Comparison of ENCODE assay signal across 16 cellular contexts in the genomic region with DNA sequence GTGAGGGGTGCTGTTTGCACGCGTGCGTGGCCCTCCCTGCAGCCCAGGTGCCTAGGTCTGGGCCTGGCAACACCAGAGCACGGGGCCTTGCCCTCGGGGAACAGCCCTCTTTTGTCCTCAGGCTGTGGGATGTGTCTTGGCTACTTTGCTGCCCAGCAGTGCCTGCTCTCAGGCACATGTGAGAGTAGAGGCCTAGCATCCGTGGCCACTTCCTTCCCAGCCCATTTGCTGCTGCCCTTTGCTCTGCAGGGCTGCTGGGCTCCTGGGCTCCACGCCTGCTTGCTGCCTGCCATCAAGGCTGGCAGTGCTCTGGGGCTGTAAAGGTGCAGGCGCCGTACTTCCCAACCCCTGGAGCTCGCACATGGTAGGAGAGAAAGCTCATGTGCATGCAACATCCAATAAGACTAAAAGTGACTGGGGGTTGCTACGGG. TPM values are rescaled to one million over a fixed set of nuclear protein-coding genes. Genes with fewer than 3 reads are reported as not detected.
DNase-seq lines count a peak whose midpoint lies in the region; ATAC-seq, FAIRE-seq and TF ChIP-seq lines count a peak whose summit lies in the region.
"Had no signal": no experiment of that assay in that cellular context is flagged by ENCODE, and none has a peak within 500 bp of the region (broad histone marks: within the 10 kb centered on the region; RNA-seq: fewer than 3 reads in every experiment).

No MANE protein-coding gene starts in this region.

- ATAC-seq in A549 (0 out of 6 replicates have a peak, but pooled peaks of 1 of the 2 experiments have one; percentile 1), foreskin keratinocyte (no peak)
- ATAC-seq: stimulated activated naive CD8-positive, alpha-beta T cell treated with anti-CD3 and anti-CD28 coated beads, Interleukin-15, amount 100 ng/mL, for 72 hours had no signal

- peaks cover 98% of the 10 kb centered on the region for H3K4me1 ChIP-seq in A549
- H3K4me1 ChIP-seq in foreskin keratinocyte: peaks cover 42% of the 10 kb centered on the region

- CTCF ChIA-PET in A549 (lab: Yijun Ruan, JAX): interaction anchor here (1.2 to 38.0 kb wide), 3 partner anchors 3 to 26 kb away, joined by 3 to 764 read pairs (median 764); no protein-coding TSS in a partner anchor
- CTCF ChIA-PET in RWPE1 (lab: Yijun Ruan, JAX): no interaction called here

- no peak for TF ChIP-seq CTCF in A549 (IDR thresholded peaks at IDR 0.05)
- no peak for TF ChIP-seq CTCF in RWPE1 (conservative IDR thresholded peaks at IDR 0.05; ENCODE audit: low read depth)
- no peak for TF ChIP-seq CTCF in foreskin keratinocyte (conservative IDR thresholded peaks at IDR 0.05)
- no peak for TF ChIP-seq CTCF in brain microvascular endothelial cell (IDR thresholded peaks at IDR 0.05; ENCODE audit: low read depth, low read length, missing control alignments)

- peak overlapping the region; percentile 3; the same call in 1 of the 3 replicates for H3K4me2 ChIP-seq in A549
- H3K4me2 ChIP-seq: SK-N-SH had no signal

- peaks cover 46% of the 10 kb centered on the region for H3K36me3 ChIP-seq in brain microvascular endothelial cell (replicated peaks)

- H3K27me3 ChIP-seq in foreskin keratinocyte (no peaks in the 10 kb centered on the region), brain microvascular endothelial cell (replicated peaks) (no peaks in the 10 kb centered on the region)

- peak; percentile 7 for FAIRE-seq in A549 (lab: Jason Lieb, UNC)
- no peak for FAIRE-seq in H54 (lab: Jason Lieb, UNC)

- no peak overlapping the region for H3K4me3 ChIP-seq in A549
- no peak overlapping the region for H3K4me3 ChIP-seq in brain microvascular endothelial cell (ENCODE audit: low read depth, low read length)

- TF ChIP-seq EP300 in A549 (IDR thresholded peaks at IDR 0.05): no peak

- no peak for TF ChIP-seq POLR2A in A549 (IDR thresholded peaks at IDR 0.05; ENCODE audit: low read length)
- TF ChIP-seq POLR2A in H54 (IDR thresholded peaks at IDR 0.05; ENCODE audit: low read depth, low read length): no peak

- no peak for TF ChIP-seq RAD21 in A549 (conservative IDR thresholded peaks at IDR 0.05 in 1 of 2, IDR thresholded peaks at IDR 0.05 in 1 of 2)

- no peak for DNase-seq in A549 (ENCODE audit: low read depth in 1 of 2, low spot score in 1 of 2)
- no peak for DNase-seq in RWPE1 (ENCODE audit: low spot score)
- DNase-seq in foreskin keratinocyte: no peak
- peak; percentile 64 for DNase-seq in pons (ENCODE audit: low spot score)
- no peak for DNase-seq in brain microvascular endothelial cell
- DNase-seq in NCI-H1694 (lab: John Stamatoyannopoulos, UW): no peak
- no peak for DNase-seq in H54 (ENCODE audit: insufficient read length, low spot score)
- DNase-seq in effector CD4-positive, alpha-beta T cell: no peak
- DNase-seq: activated CD4-positive, alpha-beta T cell treated with anti-CD3 and anti-CD28 coated beads, Interleukin-2, amount 50 U/mL, for 4 hours; activated naive CD8-positive, alpha-beta T cell treated with anti-CD3 and anti-CD28 coated beads for 36 hours; NCI-H1105 treated with DMSO at 0.1 percent for 48 hours; NCI-H748 treated with DMSO at 0.1 percent for 48 hours; SK-N-SH; stimulated activated CD4-positive, alpha-beta T cell treated with anti-CD3 and anti-CD28 coated beads, Interleukin-1b, Interleukin-23, amount 100 ng/mL, for 48 hours; stimulated activated naive CD8-positive, alpha-beta T cell treated with anti-CD3 and anti-CD28 coated beads, Interleukin-15, amount 100 ng/mL, for 72 hours had no signal

- peak overlapping the region; percentile 38 to 93; a peak in 5 of 6 replicates for H3K27ac ChIP-seq in A549
- H3K27ac ChIP-seq in RWPE1: peak overlapping the region; percentile 87
- peak overlapping the region; percentile 77 for H3K27ac ChIP-seq in foreskin keratinocyte
- H3K27ac ChIP-seq in brain microvascular endothelial cell: no peak overlapping the region

- 86% methylated on average over 10 of the region's 11 CpGs for WGBS in A549 (ENCODE audit: missing lambda C conversion rate)

- in situ Hi-C loops in brain microvascular endothelial cell (cut with HindIII; ENCODE audit: low pct_ligation_motif_present, low sequenced_read_pairs): no loop called here

- POLR2A ChIA-PET in A549 (lab: Yijun Ruan, JAX) (no interaction called here), RWPE1 (lab: Yijun Ruan, JAX; ENCODE audit: low non-redundant PET) (no interaction called here)

- H3K9me3 ChIP-seq in A549: no peaks in the 10 kb centered on the region
- H3K9me3 ChIP-seq: SK-N-SH had no signal

TF ChIP-seq in A549, 52 proteins besides CTCF, POLR2A, EP300 and RAD21:
- TF ChIP-seq RARB (CRISPR knock-in tag; IDR thresholded peaks at IDR 0.05) (no peak), SMC3 (IDR thresholded peaks at IDR 0.05) (no peak), NPAS2 (CRISPR knock-in tag; IDR thresholded peaks at IDR 0.05; ENCODE audit: borderline replicate concordance) (no peak), FOXS1 (CRISPR knock-in tag; IDR thresholded peaks at IDR 0.05) (no peak), GATA3 (IDR thresholded peaks at IDR 0.05; ENCODE audit: borderline replicate concordance) (no peak), CHD4 (IDR thresholded peaks at IDR 0.05; ENCODE audit: borderline replicate concordance) (no peak), SREBF2 (IDR thresholded peaks at IDR 0.05) (no peak), KDM1A (IDR thresholded peaks at IDR 0.05; ENCODE audit: low read depth) (no peak), TP53 (CRISPR knock-in tag; IDR thresholded peaks at IDR 0.05) (no peak), ESRRA (IDR thresholded peaks at IDR 0.05; ENCODE audit: borderline replicate concordance, low read length) (no peak), CHD2 (IDR thresholded peaks at IDR 0.05; ENCODE audit: low read length, partially characterized antibody) (no peak), MAZ (IDR thresholded peaks at IDR 0.05; ENCODE audit: borderline replicate concordance, low read depth, low read length) (no peak), EHF (CRISPR knock-in tag; IDR thresholded peaks at IDR 0.05) (no peak), RCOR1 (IDR thresholded peaks at IDR 0.05; ENCODE audit: low read depth, low read length) (no peak)
- TF ChIP-seq, protein P1, sequence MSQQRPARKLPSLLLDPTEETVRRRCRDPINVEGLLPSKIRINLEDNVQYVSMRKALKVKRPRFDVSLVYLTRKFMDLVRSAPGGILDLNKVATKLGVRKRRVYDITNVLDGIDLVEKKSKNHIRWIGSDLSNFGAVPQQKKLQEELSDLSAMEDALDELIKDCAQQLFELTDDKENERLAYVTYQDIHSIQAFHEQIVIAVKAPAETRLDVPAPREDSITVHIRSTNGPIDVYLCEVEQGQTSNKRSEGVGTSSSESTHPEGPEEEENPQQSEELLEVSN (IDR thresholded peaks at IDR 0.05; ENCODE audit: borderline replicate concordance, low read depth): no peak
- TF ChIP-seq, protein P2, sequence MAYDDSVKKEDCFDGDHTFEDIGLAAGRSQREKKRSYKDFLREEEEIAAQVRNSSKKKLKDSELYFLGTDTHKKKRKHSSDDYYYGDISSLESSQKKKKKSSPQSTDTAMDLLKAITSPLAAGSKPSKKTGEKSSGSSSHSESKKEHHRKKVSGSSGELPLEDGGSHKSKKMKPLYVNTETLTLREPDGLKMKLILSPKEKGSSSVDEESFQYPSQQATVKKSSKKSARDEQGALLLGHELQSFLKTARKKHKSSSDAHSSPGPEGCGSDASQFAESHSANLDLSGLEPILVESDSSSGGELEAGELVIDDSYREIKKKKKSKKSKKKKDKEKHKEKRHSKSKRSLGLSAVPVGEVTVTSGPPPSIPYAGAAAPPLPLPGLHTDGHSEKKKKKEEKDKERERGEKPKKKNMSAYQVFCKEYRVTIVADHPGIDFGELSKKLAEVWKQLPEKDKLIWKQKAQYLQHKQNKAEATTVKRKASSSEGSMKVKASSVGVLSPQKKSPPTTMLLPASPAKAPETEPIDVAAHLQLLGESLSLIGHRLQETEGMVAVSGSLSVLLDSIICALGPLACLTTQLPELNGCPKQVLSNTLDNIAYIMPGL (CRISPR knock-in tag; IDR thresholded peaks at IDR 0.05; ENCODE audit: borderline replicate concordance): no peak
- TF ChIP-seq, protein P3, sequence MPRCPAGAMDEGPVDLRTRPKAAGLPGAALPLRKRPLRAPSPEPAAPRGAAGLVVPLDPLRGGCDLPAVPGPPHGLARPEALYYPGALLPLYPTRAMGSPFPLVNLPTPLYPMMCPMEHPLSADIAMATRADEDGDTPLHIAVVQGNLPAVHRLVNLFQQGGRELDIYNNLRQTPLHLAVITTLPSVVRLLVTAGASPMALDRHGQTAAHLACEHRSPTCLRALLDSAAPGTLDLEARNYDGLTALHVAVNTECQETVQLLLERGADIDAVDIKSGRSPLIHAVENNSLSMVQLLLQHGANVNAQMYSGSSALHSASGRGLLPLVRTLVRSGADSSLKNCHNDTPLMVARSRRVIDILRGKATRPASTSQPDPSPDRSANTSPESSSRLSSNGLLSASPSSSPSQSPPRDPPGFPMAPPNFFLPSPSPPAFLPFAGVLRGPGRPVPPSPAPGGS (IDR thresholded peaks at IDR 0.05): no peak
- TF ChIP-seq, protein P4, sequence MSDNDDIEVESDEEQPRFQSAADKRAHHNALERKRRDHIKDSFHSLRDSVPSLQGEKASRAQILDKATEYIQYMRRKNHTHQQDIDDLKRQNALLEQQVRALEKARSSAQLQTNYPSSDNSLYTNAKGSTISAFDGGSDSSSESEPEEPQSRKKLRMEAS (IDR thresholded peaks at IDR 0.05): no peak; the same call in 1 of the 2 replicates

RNA-seq across cellular contexts. Expression of a gene that starts 46.6 kb away (rescaled TPM):
- polyA plus RNA-seq in A549 (2011; rRNA removed) (10.0 and 12.3 TPM in 2 replicates), A549 (2017; fragmentation: RNase III; extraction: RNeasy Plus Mini Kit Qiagen cat#74134 plus additional on column Dnase treatment) (8.6 to 11.7 TPM (median 11.0 TPM) in 3 replicates), foreskin keratinocyte (1.6 and 2.5 TPM in 2 replicates)
- 10.0 and 10.2 TPM in 2 replicates for polyA plus RNA-seq in A549 (2012; cell fraction: cytosol; rRNA removed)
- polyA plus RNA-seq in A549 (2012; cell fraction: nucleus; rRNA removed): 33.2 and 34.8 TPM in 2 replicates
- polyA minus RNA-seq in A549 (2011; rRNA and poly(A)+ RNA removed): 3.2 and 7.1 TPM in 2 replicates
- total RNA-seq in foreskin keratinocyte: 0.78 and 1.4 TPM in 2 replicates
- total RNA-seq: neural crest cell had no signal

RNA-seq across cellular contexts. Expression of a gene that starts 50.2 kb away (rescaled TPM):
- polyA plus RNA-seq in A549 (2011; rRNA removed) (605 and 614 TPM in 2 replicates), A549 (2017; fragmentation: RNase III; extraction: RNeasy Plus Mini Kit Qiagen cat#74134 plus additional on column Dnase treatment) (967 to 1,087 TPM (median 1,011 TPM) in 3 replicates), foreskin keratinocyte (532 and 546 TPM in 2 replicates)
- 1,005 and 1,074 TPM in 2 replicates for polyA plus RNA-seq in A549 (2012; cell fraction: cytosol; rRNA removed)
- 3,482 and 4,263 TPM in 2 replicates for polyA plus RNA-seq in A549 (2012; cell fraction: nucleus; rRNA removed)
- polyA minus RNA-seq in A549 (2011; rRNA and poly(A)+ RNA removed): 488 and 611 TPM in 2 replicates
- 499 and 534 TPM in 2 replicates for total RNA-seq in foreskin keratinocyte
